Comparison of ENCODE assay signal across 8 cellular contexts in the genomic region with DNA sequence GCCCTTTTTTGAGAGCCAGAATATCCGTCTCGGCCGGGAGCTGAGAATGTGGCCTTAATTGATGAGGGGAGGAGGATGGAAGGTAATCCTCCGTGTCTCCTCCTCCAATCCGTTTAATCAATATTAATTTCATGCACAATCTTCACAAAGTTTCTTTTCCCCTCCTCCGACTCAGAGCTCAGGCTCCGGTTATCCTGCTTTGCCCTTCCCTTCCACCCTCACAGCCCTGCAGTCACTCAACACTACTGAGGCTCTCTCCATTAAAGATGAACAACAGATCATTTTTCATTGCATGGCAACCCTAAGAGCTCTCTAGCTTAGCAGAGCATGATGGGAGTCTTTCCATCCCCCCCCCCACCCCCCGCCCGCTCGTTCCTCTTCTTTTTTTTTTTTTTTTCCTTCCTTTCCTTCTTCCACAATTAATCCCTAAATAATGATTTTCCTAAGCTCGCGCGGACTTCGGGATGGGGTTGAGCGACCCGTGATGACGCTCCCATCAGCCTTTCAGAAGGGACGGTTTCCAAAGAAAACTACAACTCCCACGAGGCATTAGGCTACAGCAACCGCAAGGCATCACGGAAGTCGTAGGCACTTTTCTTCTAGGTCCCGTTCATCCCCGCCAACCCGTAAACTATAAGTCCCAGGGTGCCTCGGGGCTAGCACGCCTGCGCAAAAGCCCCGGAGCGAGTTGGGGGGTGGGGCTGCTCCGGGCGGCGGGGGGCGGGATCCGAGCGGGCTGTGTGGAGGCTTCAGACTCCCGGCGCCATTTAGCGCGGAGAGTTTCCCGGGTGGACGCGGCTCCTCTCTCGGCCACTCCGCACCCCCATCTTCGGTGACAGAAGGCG. TPM values are rescaled to one million over a fixed set of nuclear protein-coding genes. Genes with fewer than 3 reads are reported as not detected.
A peak's percentile ranks its signal among the peaks of the same experiment; 100 is the strongest.
DNase-seq lines count a peak whose midpoint lies in the region; ATAC-seq and TF ChIP-seq lines count a peak whose summit lies in the region.

A gene (plus strand): TSS at position 752 of the 845 bp plus-strand sequence. CDS start 987 bp downstream, outside the sequence.

- DNase-seq in CD8-positive, alpha-beta T cell, result peak; percentile 97 to 99 (median 97)
- peak; percentile 100 for DNase-seq in HS-27A (ENCODE audit: low read depth)
- DNase-seq in NK-92 (lab: John Stamatoyannopoulos, UW; ENCODE audit: unreplicated experiment), result peak; percentile 85
- DNase-seq in activated CD8-positive, alpha-beta memory T cell treated with anti-CD3 and anti-CD28 coated beads for 1 hour (ENCODE audit: extremely low read depth in 1 of 2, low read depth in 1 of 2), result peak; percentile 93 to 97
- peak; percentile 97 for DNase-seq in effector CD8-positive, alpha-beta T cell (lab: John Stamatoyannopoulos, UW)
- peak; percentile 97 for DNase-seq in lung (ENCODE audit: low spot score)
- peak; percentile 96 to 97 (median 96) for DNase-seq in stimulated activated CD4-positive, alpha-beta T cell treated with anti-CD3 and anti-CD28 coated beads, TNF-alpha, amount 100 ng/mL, for 48 hours (ENCODE audit: low read depth in 3 of 3)

- peaks cover 22% of the 10 kb centered on the region for H3K36me3 Mint-ChIP-seq in CD8-positive, alpha-beta T cell

- peaks cover 26% of the 10 kb centered on the region for H3K4me1 Mint-ChIP-seq in CD8-positive, alpha-beta T cell (ENCODE audit: low read depth)

- TF ChIP-seq CTCF in CD8-positive, alpha-beta T cell (IDR thresholded peaks at IDR 0.05), result no peak
- TF ChIP-seq CTCF in lung (IDR thresholded peaks at IDR 0.05; ENCODE audit: control extremely low read depth, extremely low read depth), result no peak

- peak within 1 kb of the TSS; percentile 68 for H3K27ac ChIP-seq in CD8-positive, alpha-beta T cell (ENCODE audit: low read depth, low read length)
- H3K27ac ChIP-seq in lung (ENCODE audit: low read depth in 1 of 2, low read length in 1 of 2), result peak within 1 kb of the TSS; percentile 92 to 97

- no peaks in the 10 kb centered on the region for H3K27me3 Mint-ChIP-seq in CD8-positive, alpha-beta T cell (ENCODE audit: low read depth)

- ATAC-seq in CD8-positive, alpha-beta T cell, result peak; percentile 75
- ATAC-seq in GM19467 (IDR thresholded peaks at IDR 0.05; ENCODE audit: unreplicated experiment), result peak; percentile 41
- ATAC-seq in lung (ENCODE audit: insufficient read depth, low FRiP score), result peak; percentile 89

- peak within 1 kb of the TSS; percentile 94 for H3K27ac Mint-ChIP-seq in CD8-positive, alpha-beta T cell

- peak within 1 kb of the TSS; percentile 58 for H3K4me3 ChIP-seq in CD8-positive, alpha-beta T cell (ENCODE audit: low read depth, low read length)
- H3K4me3 ChIP-seq in lung, result peak within 1 kb of the TSS; percentile 84

- POLR2A ChIA-PET in CD8-positive, alpha-beta T cell (lab: Charles Lee), result interaction anchor here (0.6 to 5.3 kb wide), 28 partner anchors 15 to 363 kb away, joined by 3 to 58 read pairs (median 4); a partner anchor contains a TSS

- peaks cover 32% of the 10 kb centered on the region for H3K4me1 ChIP-seq in CD8-positive, alpha-beta T cell (ENCODE audit: insufficient read depth, low read length)
- H3K4me1 ChIP-seq in lung (ENCODE audit: control insufficient read depth in 2 of 2, insufficient read depth in 2 of 2, low read length in 2 of 2), result peaks cover 0 to 3% of the 10 kb centered on the region in 2 donors

- no peaks in the 10 kb centered on the region for H3K9me3 ChIP-seq in CD8-positive, alpha-beta T cell (ENCODE audit: low read length)
- H3K9me3 ChIP-seq in lung (ENCODE audit: control insufficient read depth in 2 of 2, insufficient read depth in 1 of 2, low read length in 1 of 2), result no peaks in the 10 kb centered on the region

- no peaks in the 10 kb centered on the region for H3K36me3 ChIP-seq in CD8-positive, alpha-beta T cell (ENCODE audit: insufficient read depth, low read length)
- no peaks in the 10 kb centered on the region for H3K36me3 ChIP-seq in lung (ENCODE audit: control insufficient read depth in 2 of 2, insufficient read depth in 2 of 2, low read length in 2 of 2)

- H3K4me3 Mint-ChIP-seq in CD8-positive, alpha-beta T cell, result peak within 1 kb of the TSS; percentile 96

- H3K27me3 ChIP-seq in CD8-positive, alpha-beta T cell (ENCODE audit: insufficient read depth, low read length), result no peaks in the 10 kb centered on the region
- no peaks in the 10 kb centered on the region for H3K27me3 ChIP-seq in lung (ENCODE audit: control insufficient read depth, insufficient read depth)

- WGBS in lung, 2 donors, result 1% methylated on average over 47 of the region's 47 CpGs

- CTCF ChIA-PET in CD8-positive, alpha-beta T cell (lab: Charles Lee), result interaction anchor here (1.1 to 6.0 kb wide), 38 partner anchors 9 to 195 kb away, joined by 3 to 61 read pairs (median 12); no protein-coding TSS in a partner anchor

- H3K9me3 Mint-ChIP-seq in CD8-positive, alpha-beta T cell, result no peaks in the 10 kb centered on the region

- intact Hi-C loops in CD8-positive, alpha-beta T cell (cut with DNase I, micrococcal nuclease), result loop anchor here (1.0 to 10.0 kb wide), 16 partner anchors 23 to 843 kb away; a partner anchor contains a TSS

RNA-seq across cellular contexts. Expression of the gene that starts here (rescaled TPM):
- 100 to 1,000 TPM; 142 to 157 TPM for total RNA-seq in CD8-positive, alpha-beta T cell
- total RNA-seq in lung, result 100 to 1,000 TPM; 201 to 269 TPM
- polyA plus RNA-seq in lung, result 10 to 100 TPM; 23.1 to 55.4 TPM

Comparison
In these comparisons a context has a peak if more than half of its experiments do, and no peak if none do; other contexts are left out.
1. Peak in every context shown above with its lines: DNase-seq, ATAC-seq, H3K4me3 ChIP-seq and H3K27ac ChIP-seq.